Comparison of ENCODE assay signal across 8 cellular contexts in genomic region chr3:23324745-23325144, GRCh38.
DNase-seq lines count a peak whose midpoint lies in the region; ATAC-seq and TF ChIP-seq lines count a peak whose summit lies in the region.

No MANE protein-coding gene starts in this region.

- ATAC-seq in HG03060 (IDR thresholded peaks at IDR 0.05; ENCODE audit: low read depth, unreplicated experiment), result peak; percentile 48
- ATAC-seq in SK-N-SH treated with all-trans-retinoic acid at 6 μM for 48 hours, result peak; percentile 76
- ATAC-seq in mucosa of descending colon, result no peak
- no peak for ATAC-seq in GM21619 (IDR thresholded peaks at IDR 0.05; ENCODE audit: unreplicated experiment)
- no peak for ATAC-seq in HG03460 (IDR thresholded peaks at IDR 0.05; ENCODE audit: unreplicated experiment)

- DNase-seq in GM12865 (ENCODE audit: low read depth) (peak; percentile 52), lung microvascular endothelial cell (ENCODE audit: low read depth in 2 of 2) (peak; percentile 73 to 79), mucosa of descending colon (no peak), putamen (ENCODE audit: low spot score) (no peak)

- intact Hi-C loops in mucosa of descending colon (cut with DNase I, micrococcal nuclease), result no loop called here

- H3K36me3 ChIP-seq in mucosa of descending colon (ENCODE audit: low read depth), result no peaks in the 10 kb centered on the region

- no peak for TF ChIP-seq CTCF in GM12865 (IDR thresholded peaks at IDR 0.05; ENCODE audit: insufficient read depth, low read depth, low read length, missing control alignments)
- TF ChIP-seq CTCF in mucosa of descending colon (IDR thresholded peaks at IDR 0.05), result no peak

- no peaks in the 10 kb centered on the region for H3K4me1 ChIP-seq in mucosa of descending colon (ENCODE audit: low read depth)

- H3K4me3 ChIP-seq in GM12865 (ENCODE audit: low read depth, low read length), result no peak overlapping the region
- no peak overlapping the region for H3K4me3 ChIP-seq in mucosa of descending colon

- H3K9me3 ChIP-seq in mucosa of descending colon, result no peaks in the 10 kb centered on the region

TF ChIP-seq in SK-N-SH treated with all-trans-retinoic acid at 6 μM for 48 hours, 23 proteins besides CTCF, POLR2A, EP300 and RAD21:
- TF ChIP-seq ZC3H10 (CRISPR knock-in tag; IDR thresholded peaks at IDR 0.05), result 0 out of 2 replicates have a peak, but pooled peaks have one; percentile 6
- TF ChIP-seq POU6F1 (CRISPR knock-in tag; IDR thresholded peaks at IDR 0.05; ENCODE audit: borderline replicate concordance, low read depth), result no peak

Comparison
In these comparisons a context has a peak if more than half of its experiments do, and no peak if none do; other contexts are left out.
1. DNase-seq: peak in GM12865 (single experiment) and lung microvascular endothelial cell (2 of 2); none in mucosa of descending colon (0 of 3) and putamen (single experiment).
2. ATAC-seq: peak in HG03060 (single experiment) and SK-N-SH treated with all-trans-retinoic acid at 6 μM for 48 hours (single experiment); none in mucosa of descending colon (single experiment), GM21619 (single experiment) and HG03460 (single experiment).